ENCODE assay signal across 14 cellular contexts in genomic region chr7:32059289-32060045, GRCh38. TPM values are rescaled to one million over a fixed set of nuclear protein-coding genes. Genes with fewer than 3 reads are reported as not detected.
DNase-seq lines count a peak whose midpoint lies in the region; ATAC-seq and TF ChIP-seq lines count a peak whose summit lies in the region.
"Had no signal": no experiment of that assay in that cellular context is flagged by ENCODE, and none has a peak within 500 bp of the region (broad histone marks: within the 10 kb centered on the region; RNA-seq: fewer than 3 reads in every experiment).

No MANE protein-coding gene starts in this region.

- H3K9me3 ChIP-seq in endodermal cell (ENCODE audit: control insufficient read depth, low read length) (no peaks in the 10 kb centered on the region), suprapubic skin (no peaks in the 10 kb centered on the region)
- H3K9me3 ChIP-seq: HAP-1 had no signal

- no peak overlapping the region for H3K4me3 Mint-ChIP-seq in endodermal cell
- H3K4me3 Mint-ChIP-seq: stimulated activated naive CD8-positive, alpha-beta T cell treated with anti-CD3 and anti-CD28 coated beads, Interleukin-15, Interleukin-2, amounts not matched to agents 100 ng/mL and 50 ng/mL, for 24 hours had no signal

- TF ChIP-seq CTCF in endodermal cell (conservative IDR thresholded peaks at IDR 0.05) (no peak), suprapubic skin (IDR thresholded peaks at IDR 0.05) (no peak)

- WGBS in endodermal cell (ENCODE audit: insufficient coverage in 1 of 2, insufficient read length in 1 of 2), 2 experiments: 59 to 73% methylated on average over 2 to 6 of the region's 6 CpGs
- WGBS in suprapubic skin: 41% methylated on average over 6 of the region's 6 CpGs

- no peak for TF ChIP-seq EP300 in suprapubic skin (IDR thresholded peaks at IDR 0.05)

- ATAC-seq in GM21576 (IDR thresholded peaks at IDR 0.05; ENCODE audit: unreplicated experiment): no peak
- no peak for ATAC-seq in GM18511 (IDR thresholded peaks at IDR 0.05; ENCODE audit: unreplicated experiment)

- DNase-seq in COLO829 (ENCODE audit: low spot score) (peak; percentile 71), M059J (ENCODE audit: low read depth) (peak; percentile 78), endodermal cell (peak; percentile 55), pons (ENCODE audit: low spot score) (peak; percentile 79), SKM-1 (lab: John Stamatoyannopoulos, UW; ENCODE audit: unreplicated experiment) (no peak), suprapubic skin (ENCODE audit: low spot score in 2 of 2) (no peak)
- DNase-seq: activated CD8-positive, alpha-beta memory T cell treated with anti-CD3 and anti-CD28 coated beads, Interleukin-2, amount 50 U/mL, for 48 hours; MM.1S; T1000 had no signal

- peaks cover 2% of the 10 kb centered on the region for H3K4me1 ChIP-seq in endodermal cell (ENCODE audit: control insufficient read depth, insufficient read depth, low read length)
- peaks cover 4% of the 10 kb centered on the region for H3K4me1 ChIP-seq in suprapubic skin
- H3K4me1 ChIP-seq: HAP-1 had no signal

- no peaks in the 10 kb centered on the region for H3K9me3 Mint-ChIP-seq in endodermal cell
- H3K9me3 Mint-ChIP-seq: stimulated activated naive CD8-positive, alpha-beta T cell treated with anti-CD3 and anti-CD28 coated beads, Interleukin-15, Interleukin-2, amounts not matched to agents 100 ng/mL and 50 ng/mL, for 24 hours had no signal

- H3K4me3 ChIP-seq in endodermal cell (ENCODE audit: low read length) (no peak overlapping the region), suprapubic skin (no peak overlapping the region)
- H3K4me3 ChIP-seq: cardiac muscle cell, HAP-1 had no signal

- H3K27me3 ChIP-seq in endodermal cell (ENCODE audit: control insufficient read depth, insufficient read depth, low read length, poor library complexity, severe bottlenecking): no peaks in the 10 kb centered on the region
- H3K27me3 ChIP-seq in suprapubic skin: no peaks in the 10 kb centered on the region
- H3K27me3 ChIP-seq: cardiac muscle cell had no signal

- H3K27ac Mint-ChIP-seq in endodermal cell: no peak overlapping the region
- H3K27ac Mint-ChIP-seq: stimulated activated naive CD8-positive, alpha-beta T cell treated with anti-CD3 and anti-CD28 coated beads, Interleukin-15, Interleukin-2, amounts not matched to agents 100 ng/mL and 50 ng/mL, for 24 hours had no signal

- H3K27me3 Mint-ChIP-seq in endodermal cell (ENCODE audit: insufficient read depth): peaks cover 37% of the 10 kb centered on the region
- H3K27me3 Mint-ChIP-seq: stimulated activated naive CD8-positive, alpha-beta T cell treated with anti-CD3 and anti-CD28 coated beads, Interleukin-15, Interleukin-2, amounts not matched to agents 100 ng/mL and 50 ng/mL, for 24 hours had no signal

- no peaks in the 10 kb centered on the region for H3K36me3 Mint-ChIP-seq in endodermal cell (ENCODE audit: low read depth)

- peaks cover 31% of the 10 kb centered on the region for H3K4me1 Mint-ChIP-seq in endodermal cell

- no peaks in the 10 kb centered on the region for H3K36me3 ChIP-seq in endodermal cell (ENCODE audit: control insufficient read depth, insufficient read depth, low read length)
- no peaks in the 10 kb centered on the region for H3K36me3 ChIP-seq in suprapubic skin
- H3K36me3 ChIP-seq: cardiac muscle cell, HAP-1 had no signal

- no peak for TF ChIP-seq POLR2A in suprapubic skin (IDR thresholded peaks at IDR 0.05)

- no peak overlapping the region for H3K9ac ChIP-seq in endodermal cell (ENCODE audit: extremely low read depth, low read length, poor library complexity, severe bottlenecking)

- H3K27ac ChIP-seq in endodermal cell (ENCODE audit: low read depth, low read length) (no peak overlapping the region), suprapubic skin (no peak overlapping the region)
- H3K27ac ChIP-seq: cardiac muscle cell had no signal

RNA-seq across cellular contexts. Expression of gene PDE1C, which starts 10.7 kb away (rescaled TPM):
- 43.5 and 70.6 TPM in 2 replicates for total RNA-seq in M059J (2014; rRNA removed; shearing (Covaris generic))
- total RNA-seq in endodermal cell: under 1 TPM; 0.26 to 0.60 TPM
- polyA plus RNA-seq in endodermal cell (2013, experiment 1 of 2): 0.85 TPM
- 0.91 TPM for polyA plus RNA-seq in endodermal cell (2013, experiment 2 of 2)
- 1 to 10 TPM in 1 of 4 donors, under 1 TPM in 3; 0.64 to 1.8 (median 0.83) TPM for total RNA-seq in suprapubic skin

Comparison
In these comparisons a context has a peak if more than half of its experiments do, and no peak if none do; other contexts are left out.
1. DNase-seq: peak in COLO829 (single experiment), M059J (single experiment), endodermal cell (single experiment) and pons (single experiment); none in SKM-1 (single experiment) and suprapubic skin (0 of 2).
2. RNA of gene PDE1C, which starts 10.7 kb away (total RNA-seq): 43.5 to 70.6 TPM in M059J; 0.64 to 1.8 TPM in suprapubic skin and 0.26 to 0.60 TPM in endodermal cell; every median in the first group is over 10 times any median in the second.